8 cellular contexts compared by ENCODE assay signal in the genomic region with DNA sequence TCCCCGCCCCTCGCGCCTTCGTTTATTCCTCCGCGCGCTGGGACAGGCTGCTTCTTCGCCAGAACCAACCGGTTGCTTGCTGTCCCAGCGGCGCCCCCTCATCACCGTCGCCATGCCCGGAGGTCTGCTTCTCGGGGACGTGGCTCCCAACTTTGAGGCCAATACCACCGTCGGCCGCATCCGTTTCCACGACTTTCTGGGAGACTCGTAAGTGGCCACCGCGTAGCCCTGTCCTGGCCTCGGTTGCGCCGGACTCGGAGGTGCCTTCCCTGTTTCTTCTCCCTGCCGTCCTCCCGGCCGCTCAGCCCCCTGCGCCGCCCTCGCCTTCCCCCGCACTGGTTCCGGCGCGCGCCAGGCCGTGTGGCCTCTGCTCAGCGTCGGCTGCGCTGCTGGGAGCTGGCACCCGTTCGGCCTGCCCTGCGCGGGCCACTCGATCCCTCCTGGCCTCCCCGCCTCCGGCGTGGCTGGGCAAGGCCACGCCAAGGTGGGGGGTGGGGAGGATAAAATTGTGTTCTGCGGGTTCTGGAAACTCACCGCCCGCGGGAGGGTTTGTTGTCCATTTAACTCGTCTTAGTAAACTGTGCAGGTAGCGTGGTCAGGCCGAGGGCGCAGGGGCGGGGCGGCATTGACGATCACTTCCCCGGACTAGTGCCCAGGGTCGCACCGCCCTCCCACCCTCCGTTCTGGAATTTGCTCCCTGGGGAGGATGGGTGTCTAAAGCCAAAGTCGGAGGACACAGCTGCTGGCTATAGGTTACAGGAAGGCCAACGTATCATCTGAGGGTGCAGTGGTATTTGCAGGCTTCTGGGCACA. TPM values are rescaled to one million over a fixed set of nuclear protein-coding genes. Genes with fewer than 3 reads are reported as not detected.
A peak's percentile ranks its signal among the peaks of the same experiment; 100 is the strongest.
DNase-seq lines count a peak whose midpoint lies in the region; ATAC-seq, FAIRE-seq and TF ChIP-seq lines count a peak whose summit lies in the region.

Gene PRDX6 (plus strand): TSS at position 50 of the 813 bp plus-strand sequence. CDS start 63 bp downstream, at position 113.

- H3K27me3 ChIP-seq in endothelial cell of umbilical vein (ENCODE audit: control insufficient read depth in 2 of 2, insufficient read depth in 2 of 2, low read length in 2 of 2) = no peaks in the 10 kb centered on the region

- TF ChIP-seq CTCF in endothelial cell of umbilical vein (IDR thresholded peaks at IDR 0.05; ENCODE audit: extremely low read depth in 1 of 2, insufficient read depth in 1 of 2, low read depth in 1 of 2, low read length in 2 of 2) (no peak), mesothelial cell of epicardium (IDR thresholded peaks at IDR 0.05; ENCODE audit: unreplicated experiment) (no peak), subcutaneous adipose tissue (IDR thresholded peaks at IDR 0.05; ENCODE audit: low read depth) (no peak)

- intact Hi-C loops in endothelial cell of umbilical vein (cut with micrococcal nuclease) = loop anchor here (1.0 to 10.0 kb wide), 9 partner anchors 46 to 945 kb away; partner anchors contain the start of genes CENPL, DARS2, RC3H1 and SUCO

- peak within 1 kb of the TSS; percentile 94 for H3K4me2 ChIP-seq in endothelial cell of umbilical vein (ENCODE audit: insufficient read depth, low read length)

- H3K27ac ChIP-seq in endothelial cell of umbilical vein (ENCODE audit: insufficient read depth, low read depth, low read length) = peak within 1 kb of the TSS; percentile 79

- no peaks in the 10 kb centered on the region for H3K9me3 ChIP-seq in endothelial cell of umbilical vein (replicated peaks; ENCODE audit: control insufficient read depth, insufficient read depth, low read length)

- H3K4me1 Mint-ChIP-seq in mesothelial cell of epicardium = peaks cover 48% of the 10 kb centered on the region

- peaks cover 53% of the 10 kb centered on the region for H3K79me2 ChIP-seq in endothelial cell of umbilical vein (ENCODE audit: control insufficient read depth, insufficient read depth, low read length)

- dilution Hi-C loops in endothelial cell of umbilical vein (cut with MboI; ENCODE audit: extremely low pct_ligation_motif_present, low sequenced_read_pairs) = no loop called here

- CTCF ChIA-PET in endothelial cell of umbilical vein (lab: Charles Lee) = interaction anchor here (0.9 to 4.8 kb wide), 4 partner anchors 47 to 733 kb away, joined by 3 to 33 read pairs (median 4); no protein-coding TSS in a partner anchor

- H3K9me1 ChIP-seq in endothelial cell of umbilical vein (replicated peaks; ENCODE audit: control insufficient read depth, extremely low read depth, insufficient read depth, low read length) = no peaks in the 10 kb centered on the region

- H3K9me3 Mint-ChIP-seq in mesothelial cell of epicardium = no peaks in the 10 kb centered on the region

- peaks cover 10 to 17% of the 10 kb centered on the region in 2 experiments for H3K36me3 ChIP-seq in endothelial cell of umbilical vein (ENCODE audit: control insufficient read depth in 2 of 2, extremely low read depth in 1 of 2, insufficient read depth in 2 of 2, low read length in 2 of 2)

- DNase-seq in AG20443 (ENCODE audit: low spot score) (peak; percentile 72), NCI-H2196 (lab: John Stamatoyannopoulos, UW; ENCODE audit: unreplicated experiment) (peak; percentile 67), endothelial cell of umbilical vein (ENCODE audit: low read depth, low spot score) (peak; percentile 80), mesothelial cell of epicardium (ENCODE audit: low spot score in 2 of 2, unreplicated experiment in 2 of 2) (peak in 1 of 2 experiments; percentile 82)
- peak; percentile 79 to 80 for DNase-seq in activated CD4-positive, alpha-beta T cell treated with anti-CD3 and anti-CD28 coated beads, Interleukin-2, amount 50 U/mL, for 4 hours

- H3K4me3 ChIP-seq in endothelial cell of umbilical vein (replicated peaks in 1 of 3; ENCODE audit: insufficient read depth in 1 of 3, low read depth in 1 of 3, low read length in 3 of 3) = peak within 1 kb of the TSS; percentile 63 to 78 (median 72)

- TF ChIP-seq POLR2A in endothelial cell of umbilical vein (IDR thresholded peaks at IDR 0.05; ENCODE audit: low read depth, low read length) = peak; percentile 78

- H3K27ac Mint-ChIP-seq in mesothelial cell of epicardium = peak within 1 kb of the TSS; percentile 95

- peaks cover 17% of the 10 kb centered on the region for H3K36me3 Mint-ChIP-seq in mesothelial cell of epicardium

- H3K4me3 Mint-ChIP-seq in mesothelial cell of epicardium = peak within 1 kb of the TSS; percentile 92

- no TSS peak for BruUV-seq in endothelial cell of umbilical vein (replicated peaks; lab: Mats Ljungman, UMichigan)

- ATAC-seq in GM18868 (IDR thresholded peaks at IDR 0.05; ENCODE audit: unreplicated experiment) = peak; percentile 55
- ATAC-seq in HG03066 (IDR thresholded peaks at IDR 0.05; ENCODE audit: low read depth, unreplicated experiment) = peak; percentile 46

- H4K20me1 ChIP-seq in endothelial cell of umbilical vein (replicated peaks; ENCODE audit: control insufficient read depth, extremely low read depth, insufficient read depth, low read length) = no peaks in the 10 kb centered on the region

- peak within 1 kb of the TSS; percentile 74 for H3K9ac ChIP-seq in endothelial cell of umbilical vein (replicated peaks; ENCODE audit: extremely low read depth, insufficient read depth, low read length)

- no peaks in the 10 kb centered on the region for H3K27me3 Mint-ChIP-seq in mesothelial cell of epicardium (ENCODE audit: low read depth)

- POLR2A ChIA-PET in endothelial cell of umbilical vein (lab: Charles Lee) = interaction anchor here (2.0 kb wide), 1 partner anchor 48 kb away, joined by 6 read pairs; no protein-coding TSS in a partner anchor

- peaks cover 53% of the 10 kb centered on the region for H3K4me1 ChIP-seq in endothelial cell of umbilical vein (ENCODE audit: control insufficient read depth, extremely low read depth, insufficient read depth, low read length)

- H2AFZ ChIP-seq in endothelial cell of umbilical vein (ENCODE audit: low read depth, low read length) = peak within 1 kb of the TSS; percentile 90

- FAIRE-seq in endothelial cell of umbilical vein (lab: Jason Lieb, UNC) = no peak

TF ChIP-seq in endothelial cell of umbilical vein, 7 proteins besides CTCF, POLR2A, EP300 and RAD21:
- TF ChIP-seq MAX (IDR thresholded peaks at IDR 0.05; ENCODE audit: insufficient read depth, insufficient read length) (no peak), MYC (IDR thresholded peaks at IDR 0.05; ENCODE audit: low read depth, low read length) (no peak), FOS (IDR thresholded peaks at IDR 0.05; ENCODE audit: borderline replicate concordance, insufficient read depth, low read length) (no peak), POLR2AphosphoS5 (IDR thresholded peaks at IDR 0.05; ENCODE audit: insufficient read depth, low read depth, low read length) (peak; percentile 61), EZH2 (IDR thresholded peaks at IDR 0.05; ENCODE audit: borderline replicate concordance, low read depth, low read length, severe bottlenecking) (no peak)

RNA-seq across cellular contexts. Expression of gene PRDX6, which starts in this region (rescaled TPM):
- 259 and 288 TPM in 2 replicates for total RNA-seq in endothelial cell of umbilical vein
- polyA plus RNA-seq in endothelial cell of umbilical vein = 126 and 145 TPM in 2 replicates
- polyA plus RNA-seq in endothelial cell of umbilical vein (2011; cell fraction: cytosol; rRNA removed) = 195 and 235 TPM in 2 replicates
- 121 and 133 TPM in 2 replicates for polyA plus RNA-seq in endothelial cell of umbilical vein (2011; cell fraction: nucleus; rRNA removed)
- polyA plus RNA-seq in endothelial cell of umbilical vein (2012) = 190 and 220 TPM in 2 replicates
- 211 and 248 TPM in 2 replicates for polyA minus RNA-seq in endothelial cell of umbilical vein
- 797 TPM for polyA minus RNA-seq in endothelial cell of umbilical vein (2011; cell fraction: cytosol; rRNA and poly(A)+ RNA removed)
- polyA minus RNA-seq in endothelial cell of umbilical vein (2011; cell fraction: nucleus; rRNA and poly(A)+ RNA removed) = 64.9 and 77.8 TPM in 2 replicates
- total RNA-seq in mesothelial cell of epicardium = 194 to 211 TPM (median 211 TPM) in 3 replicates
- 1,000 to 10,000 TPM in 1 of 4 donors, 100 to 1,000 TPM in 3; 416 to 1,193 (median 608) TPM for total RNA-seq in subcutaneous adipose tissue
